14 cellular contexts compared by ENCODE assay signal in genomic region chr5:5335708-5336211, GRCh38.
DNase-seq lines count a peak whose midpoint lies in the region; FAIRE-seq and TF ChIP-seq lines count a peak whose summit lies in the region.
"Had no signal": no experiment of that assay in that cellular context is flagged by ENCODE, and none has a peak within 500 bp of the region (broad histone marks: within the 10 kb centered on the region; RNA-seq: fewer than 3 reads in every experiment).

No MANE protein-coding gene starts in this region.

- no peak overlapping the region for H3K27ac Mint-ChIP-seq in CD8-positive, alpha-beta memory T cell
- H3K27ac Mint-ChIP-seq: activated CD4-positive, alpha-beta T cell treated with anti-CD3 and anti-CD28 coated beads, Interleukin-2, amount 10 ng/mL, durations not matched to agents 7 days and 5 days; activated naive CD4-positive, alpha-beta T cell treated with anti-CD3 and anti-CD28 coated beads, Interleukin-2, amount 50 U/mL, for 24 hours; CD4-positive, alpha-beta memory T cell had no signal

- intact Hi-C loops in cardiac septum (cut with DNase I), result no loop called here

- peak overlapping the region; percentile 81 for H3K27ac ChIP-seq in osteoblast (ENCODE audit: low read depth, low read length)
- H3K27ac ChIP-seq in CD8-positive, alpha-beta memory T cell (ENCODE audit: low read depth, low read length), result no peak overlapping the region
- H3K27ac ChIP-seq: psoas muscle had no signal

- peaks cover 33% of the 10 kb centered on the region for H3K4me1 ChIP-seq in osteoblast (ENCODE audit: insufficient read depth, low read length)
- H3K4me1 ChIP-seq in CD8-positive, alpha-beta memory T cell (ENCODE audit: insufficient read depth, low read length), result no peaks in the 10 kb centered on the region

- H3K4me1 Mint-ChIP-seq in CD8-positive, alpha-beta memory T cell, result no peaks in the 10 kb centered on the region
- H3K4me1 Mint-ChIP-seq: activated CD4-positive, alpha-beta T cell treated with anti-CD3 and anti-CD28 coated beads, Interleukin-2, amount 10 ng/mL, durations not matched to agents 7 days and 5 days; activated naive CD4-positive, alpha-beta T cell treated with anti-CD3 and anti-CD28 coated beads, Interleukin-2, amount 50 U/mL, for 24 hours; CD4-positive, alpha-beta memory T cell had no signal

- TF ChIP-seq CTCF in epithelial cell of proximal tubule (conservative IDR thresholded peaks at IDR 0.05; ENCODE audit: low read depth, low read length), result no peak
- no peak for TF ChIP-seq CTCF in osteoblast (IDR thresholded peaks at IDR 0.05; ENCODE audit: extremely low read depth, low read depth, low read length)

- DNase-seq in Daoy (ENCODE audit: low read depth), result peak; percentile 83
- DNase-seq in RCC 7860 (ENCODE audit: low spot score), result peak; percentile 100
- peak; percentile 95 for DNase-seq in epithelial cell of proximal tubule (ENCODE audit: low read depth)
- DNase-seq in osteoblast (ENCODE audit: insufficient read length, low spot score, missing footprints), result no peak
- DNase-seq in amygdala (lab: John Stamatoyannopoulos, UW), result no peak
- no peak for DNase-seq in cardiac septum (ENCODE audit: low spot score)
- no peak for DNase-seq in CD8-positive, alpha-beta memory T cell
- DNase-seq in T-helper 9 cell, result no peak
- DNase-seq: activated CD4-positive, alpha-beta T cell treated with anti-CD3 and anti-CD28 coated beads, Interleukin-2, amount 10 ng/mL, durations not matched to agents 7 days and 5 days; CD4-positive, alpha-beta memory T cell; left colon; psoas muscle had no signal

- H3K4me3 Mint-ChIP-seq in CD8-positive, alpha-beta memory T cell, result no peak overlapping the region
- H3K4me3 Mint-ChIP-seq: activated CD4-positive, alpha-beta T cell treated with anti-CD3 and anti-CD28 coated beads, Interleukin-2, amount 10 ng/mL, durations not matched to agents 7 days and 5 days; activated naive CD4-positive, alpha-beta T cell treated with anti-CD3 and anti-CD28 coated beads, Interleukin-2, amount 50 U/mL, for 24 hours; CD4-positive, alpha-beta memory T cell had no signal

- H3K9me3 ChIP-seq in osteoblast (ENCODE audit: low read depth, low read length), result no peaks in the 10 kb centered on the region
- no peaks in the 10 kb centered on the region for H3K9me3 ChIP-seq in CD8-positive, alpha-beta memory T cell (ENCODE audit: low read length)
- H3K9me3 ChIP-seq: psoas muscle had no signal

- no peak overlapping the region for H3K4me3 ChIP-seq in epithelial cell of proximal tubule (ENCODE audit: low read depth, low read length)
- no peak overlapping the region for H3K4me3 ChIP-seq in osteoblast (ENCODE audit: insufficient read depth, low read length)
- H3K4me3 ChIP-seq in CD8-positive, alpha-beta memory T cell (ENCODE audit: low read length), result no peak overlapping the region
- H3K4me3 ChIP-seq: GM12878, psoas muscle had no signal

- peaks cover 0 to 3% of the 10 kb centered on the region in 2 donors for H3K27me3 Mint-ChIP-seq in CD8-positive, alpha-beta memory T cell
- H3K27me3 Mint-ChIP-seq: activated CD4-positive, alpha-beta T cell treated with anti-CD3 and anti-CD28 coated beads, Interleukin-2, amount 10 ng/mL, durations not matched to agents 7 days and 5 days; activated naive CD4-positive, alpha-beta T cell treated with anti-CD3 and anti-CD28 coated beads, Interleukin-2, amount 50 U/mL, for 24 hours; CD4-positive, alpha-beta memory T cell had no signal

- POLR2A ChIA-PET in CD8-positive, alpha-beta memory T cell (lab: Charles Lee), result no interaction called here

- CTCF ChIA-PET in CD8-positive, alpha-beta memory T cell (lab: Charles Lee), result no interaction called here

- H3K4me2 ChIP-seq in osteoblast (ENCODE audit: insufficient read depth, low read length), result peak overlapping the region; percentile 66

- peaks cover 0 to 17% (median 6%) of the 10 kb centered on the region in 5 donors for H3K9me3 Mint-ChIP-seq in CD8-positive, alpha-beta memory T cell
- H3K9me3 Mint-ChIP-seq: activated naive CD4-positive, alpha-beta T cell treated with anti-CD3 and anti-CD28 coated beads, Interleukin-2, amount 50 U/mL, for 24 hours had no signal

- H2AFZ ChIP-seq in osteoblast (ENCODE audit: low read length), result no peak overlapping the region

- H3K36me3 Mint-ChIP-seq in CD8-positive, alpha-beta memory T cell, result peaks cover 0 to 11% (median 0%) of the 10 kb centered on the region in 3 donors
- H3K36me3 Mint-ChIP-seq: activated naive CD4-positive, alpha-beta T cell treated with anti-CD3 and anti-CD28 coated beads, Interleukin-2, amount 50 U/mL, for 24 hours; CD4-positive, alpha-beta memory T cell had no signal

- H3K79me2 ChIP-seq in osteoblast (ENCODE audit: insufficient read depth, low read length), result no peaks in the 10 kb centered on the region

- no peaks in the 10 kb centered on the region for H3K27me3 ChIP-seq in osteoblast (ENCODE audit: insufficient read depth, low read length)
- H3K27me3 ChIP-seq in CD8-positive, alpha-beta memory T cell (ENCODE audit: insufficient read depth, low read length, poor library complexity, severe bottlenecking), result no peaks in the 10 kb centered on the region

- H3K36me3 ChIP-seq in osteoblast (ENCODE audit: insufficient read depth, low read length), result no peaks in the 10 kb centered on the region
- no peaks in the 10 kb centered on the region for H3K36me3 ChIP-seq in CD8-positive, alpha-beta memory T cell (ENCODE audit: insufficient read depth, low read length)

- no peaks in the 10 kb centered on the region for H4K20me1 ChIP-seq in osteoblast (ENCODE audit: insufficient read depth, low read length)

- peak; percentile 98 for FAIRE-seq in RCC 7860 (lab: Jason Lieb, UNC)
- FAIRE-seq: GM12878 had no signal

Comparison
In these comparisons a context has a peak if more than half of its experiments do, and no peak if none do; other contexts are left out.
1. DNase-seq: peak in Daoy (single experiment), RCC 7860 (single experiment) and epithelial cell of proximal tubule (single experiment); none in osteoblast (single experiment), amygdala (0 of 56), cardiac septum (single experiment), CD8-positive, alpha-beta memory T cell (0 of 5) and T-helper 9 cell (single experiment).